Comparison of ENCODE assay signal across 8 cellular contexts in genomic region chr20:57627972-57628650, GRCh38. TPM values are rescaled to one million over a fixed set of nuclear protein-coding genes. Genes with fewer than 3 reads are reported as not detected.
DNase-seq lines count a peak whose midpoint lies in the region; ATAC-seq and TF ChIP-seq lines count a peak whose summit lies in the region.

No MANE protein-coding gene starts in this region.

- no peak overlapping the region for H3K4me3 ChIP-seq in cardiac fibroblast (replicated peaks in 1 of 2; ENCODE audit: low read depth in 2 of 2, low read length in 2 of 2)
- peak overlapping the region; percentile 8 for H3K4me3 ChIP-seq in thoracic aorta

- ATAC-seq in thoracic aorta (ENCODE audit: insufficient number of reproducible peaks, low FRiP score, low read depth): no peak

- no peaks in the 10 kb centered on the region for H3K36me3 ChIP-seq in thoracic aorta

- DNase-seq in GM13976 (ENCODE audit: low spot score) (peak; percentile 37), T-helper 1 cell (peak in 3 of 5 donors; percentile 43 to 78 (median 54)), cardiac fibroblast (ENCODE audit: low read depth in 2 of 2) (peak; percentile 77 to 86), lung microvascular endothelial cell (ENCODE audit: low read depth in 2 of 2) (peak; percentile 76 to 83), thoracic aorta (ENCODE audit: low spot score) (no peak), HT-29 (ENCODE audit: low spot score) (no peak), HK-2 (ENCODE audit: unreplicated experiment) (no peak), NCI-H1417 treated with DMSO at 0.1 percent for 48 hours (lab: John Stamatoyannopoulos, UW) (no peak)

- no peak for TF ChIP-seq CTCF in GM13976 (IDR thresholded peaks at IDR 0.05; ENCODE audit: borderline replicate concordance, control extremely low read depth, extremely low read depth, insufficient read depth, missing control alignments)
- no peak for TF ChIP-seq CTCF in cardiac fibroblast (IDR thresholded peaks at IDR 0.05; ENCODE audit: low read depth, low read length)
- no peak for TF ChIP-seq CTCF in thoracic aorta (IDR thresholded peaks at IDR 0.05)

- peaks cover 4 to 14% of the 10 kb centered on the region in 2 donors for H3K4me1 ChIP-seq in thoracic aorta (ENCODE audit: control insufficient read depth in 1 of 2, low read depth in 2 of 2)

- in situ Hi-C loops in GM13976 (cut with MboI; ENCODE audit: low sequenced_read_pairs, unreplicated experiment): no loop called here

- no peaks in the 10 kb centered on the region for H3K9me3 ChIP-seq in thoracic aorta

- H3K27me3 ChIP-seq in thoracic aorta (replicated peaks; ENCODE audit: insufficient read depth): no peaks in the 10 kb centered on the region

- peak overlapping the region; percentile 36 to 57 for H3K27ac ChIP-seq in thoracic aorta

RNA-seq across cellular contexts. Expression of gene ZBP1, which starts 7.9 kb away (rescaled TPM):
- total RNA-seq in lung microvascular endothelial cell (not detected in 2 replicates), thoracic aorta (1 to 10 TPM; 4.1 to 6.1 TPM)
- total RNA-seq in HT-29 (2014; rRNA removed; shearing (Covaris generic)): 0.70 and 2.0 TPM in 2 replicates

Comparison
In these comparisons a context has a peak if more than half of its experiments do, and no peak if none do; other contexts are left out.
1. DNase-seq: peak in GM13976 (single experiment), T-helper 1 cell (3 of 5), cardiac fibroblast (2 of 2) and lung microvascular endothelial cell (2 of 2); none in thoracic aorta (single experiment), HT-29 (single experiment), HK-2 (single experiment) and NCI-H1417 treated with DMSO at 0.1 percent for 48 hours (single experiment).